In the genomic region with DNA sequence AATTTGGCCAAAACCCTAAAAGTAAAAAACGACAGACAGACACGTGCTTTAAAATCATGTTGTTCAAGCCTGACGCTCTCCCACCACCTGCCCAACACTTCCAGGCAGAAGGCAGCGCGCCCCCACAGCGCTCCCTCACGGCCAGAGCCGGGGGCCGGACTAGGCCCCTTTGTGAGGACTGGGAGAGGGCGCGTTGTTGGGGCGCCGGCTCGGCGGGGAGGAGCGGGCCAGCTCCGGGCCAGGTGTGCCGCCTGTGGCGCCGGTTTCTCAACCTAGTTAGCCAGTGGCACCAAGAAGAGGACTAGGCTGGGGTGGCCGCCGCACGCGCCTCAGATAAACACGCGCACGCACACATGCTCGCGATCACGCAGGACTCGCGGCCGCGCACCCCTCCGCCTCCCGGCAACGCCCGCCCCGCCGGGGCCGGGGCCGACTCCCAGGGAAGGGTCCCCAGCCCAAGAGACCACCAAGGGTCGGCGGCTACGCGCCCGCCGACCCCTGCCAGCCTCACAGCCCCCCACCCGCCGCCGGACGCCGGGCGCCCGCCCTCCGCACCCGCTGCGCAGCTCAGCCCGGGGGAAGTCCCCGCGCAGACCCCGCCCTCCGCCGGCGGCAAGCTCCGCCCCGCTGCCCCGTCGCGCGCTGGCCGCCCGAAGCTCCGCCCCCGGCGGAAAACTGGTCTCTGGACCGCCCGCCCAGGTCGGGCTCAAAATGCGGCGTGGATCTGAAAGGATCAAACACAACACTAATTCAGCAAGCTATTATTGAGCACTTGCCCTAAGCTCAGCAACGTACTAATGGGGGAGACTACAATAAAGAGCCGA, we compare ENCODE assay signal across 8 cellular contexts. TPM values are rescaled to one million over a fixed set of nuclear protein-coding genes. Genes with fewer than 3 reads are reported as not detected.
DNase-seq lines count a peak whose midpoint lies in the region; ATAC-seq and TF ChIP-seq lines count a peak whose summit lies in the region.

A gene (minus strand): TSS at position 584 of the 824 bp plus-strand sequence.

- no peaks in the 10 kb centered on the region for H3K9me3 ChIP-seq in Karpas-422 (ENCODE audit: low read length)

- no peaks in the 10 kb centered on the region for H3K27me3 ChIP-seq in Karpas-422 (ENCODE audit: low read length)

- H2AFZ ChIP-seq in Karpas-422 (ENCODE audit: low read length): peak within 1 kb of the TSS; percentile 84; the same call in 1 of the 2 replicates

- H3K79me2 ChIP-seq in Karpas-422 (ENCODE audit: low read length): peaks cover 46% of the 10 kb centered on the region

- POLR2A ChIA-PET in RWPE1 (lab: Yijun Ruan, JAX; ENCODE audit: low non-redundant PET): no interaction called here

- peaks cover 31% of the 10 kb centered on the region for H3K4me1 Mint-ChIP-seq in nephron progenitor cell

- H3K27ac Mint-ChIP-seq in nephron progenitor cell: peak within 1 kb of the TSS; percentile 63

- peak within 1 kb of the TSS; percentile 90 for H3K4me3 Mint-ChIP-seq in nephron progenitor cell

- peak; percentile 87 for ATAC-seq in GM21825 (IDR thresholded peaks at IDR 0.05; ENCODE audit: unreplicated experiment)
- ATAC-seq in stimulated activated naive CD8-positive, alpha-beta T cell treated with anti-CD3 and anti-CD28 coated beads, Interleukin-15, Interleukin-2, amounts not matched to agents 100 U/mL and 50 U/mL, for 24 hours: peak; percentile 94

- H3K4me3 ChIP-seq in Karpas-422 (ENCODE audit: low read length): peak within 1 kb of the TSS; percentile 81
- peak within 1 kb of the TSS; percentile 70 for H3K4me3 ChIP-seq in fibroblast of pulmonary artery (replicated peaks; ENCODE audit: low read depth, low read length)

- H3K9ac ChIP-seq in Karpas-422 (ENCODE audit: low read length): peak within 1 kb of the TSS; percentile 85

- H4K20me1 ChIP-seq in Karpas-422 (ENCODE audit: insufficient read depth, low read depth, low read length): no peaks in the 10 kb centered on the region

- no peaks in the 10 kb centered on the region for H3K9me2 ChIP-seq in Karpas-422 (replicated peaks; ENCODE audit: insufficient read depth, low read length)

- peaks cover 19% of the 10 kb centered on the region for H3K36me3 Mint-ChIP-seq in nephron progenitor cell (ENCODE audit: low read depth)

- TF ChIP-seq CTCF in RWPE1 (conservative IDR thresholded peaks at IDR 0.05; ENCODE audit: low read depth) (peak; percentile 48), fibroblast of pulmonary artery (IDR thresholded peaks at IDR 0.05; ENCODE audit: low read length, missing control alignments) (peak; percentile 28), nephron progenitor cell (IDR thresholded peaks at IDR 0.05) (peak; percentile 28)

- H3K9me3 Mint-ChIP-seq in nephron progenitor cell: peaks cover 11% of the 10 kb centered on the region

- peak within 1 kb of the TSS; percentile 81 for H3K4me2 ChIP-seq in Karpas-422 (ENCODE audit: low read depth, low read length, poor library complexity, severe bottlenecking)

- peak within 1 kb of the TSS; percentile 10; the same call in 1 of the 2 replicates for H3K27ac ChIP-seq in Karpas-422 (ENCODE audit: low read length)
- H3K27ac ChIP-seq in RWPE1: peak within 1 kb of the TSS; percentile 63

- peaks cover 20% of the 10 kb centered on the region for H3K36me3 ChIP-seq in Karpas-422 (ENCODE audit: insufficient read depth, low read length)

- CTCF ChIA-PET in RWPE1 (lab: Yijun Ruan, JAX): interaction anchor here (0.7 kb wide), 1 partner anchor 865 kb away, joined by 5 read pairs; no protein-coding TSS in a partner anchor

- DNase-seq in EL (peak; percentile 81), Karpas-422 (peak; percentile 96), RWPE1 (ENCODE audit: low spot score) (peak; percentile 85), fibroblast of pulmonary artery (ENCODE audit: low read depth) (peak; percentile 83), nephron progenitor cell (peak; percentile 94)
- DNase-seq in activated T-helper 9 cell treated with anti-CD3 and anti-CD28 coated beads, Interleukin-2, amount 50 U/mL, for 16 hours (ENCODE audit: low read depth): peak; percentile 86
- peak; percentile 94 for DNase-seq in stimulated activated naive CD8-positive, alpha-beta T cell treated with anti-CD3 and anti-CD28 coated beads, Interleukin-15, Interleukin-2, amounts not matched to agents 100 U/mL and 50 U/mL, for 24 hours

- no peaks in the 10 kb centered on the region for H3K27me3 Mint-ChIP-seq in nephron progenitor cell (ENCODE audit: low read depth, poor library complexity)

- peaks cover 31% of the 10 kb centered on the region for H3K4me1 ChIP-seq in Karpas-422 (ENCODE audit: low read length)

RNA-seq across cellular contexts. Expression of the gene that starts here (rescaled TPM):
- total RNA-seq in Karpas-422 (2014; rRNA removed; shearing (Covaris generic); ENCODE audit: low replicate concordance): 17.2 and 33.5 TPM in 2 replicates

Comparison
In these comparisons a context has a peak if more than half of its experiments do, and no peak if none do; other contexts are left out.
1. Peak in every context shown above with its lines: DNase-seq, ATAC-seq, H3K4me3 ChIP-seq and H3K27ac ChIP-seq.